Comparison of ENCODE assay signal across 8 cellular contexts in genomic region chr19:3849092-3849491, GRCh38. TPM values are rescaled to one million over a fixed set of nuclear protein-coding genes. Genes with fewer than 3 reads are reported as not detected.
A peak's percentile ranks its signal among the peaks of the same experiment; 100 is the strongest.
DNase-seq lines count a peak whose midpoint lies in the region; ATAC-seq and TF ChIP-seq lines count a peak whose summit lies in the region.

No MANE protein-coding gene starts in this region.

- peaks cover 2% of the 10 kb centered on the region for H4K20me1 ChIP-seq in mammary epithelial cell (ENCODE audit: insufficient read depth, low read length)

- H3K27ac ChIP-seq in cardiac muscle cell, result no peak overlapping the region
- H3K27ac ChIP-seq in right cardiac atrium (ENCODE audit: low read length), result no peak overlapping the region
- no peak overlapping the region for H3K27ac ChIP-seq in mammary epithelial cell (ENCODE audit: insufficient read depth, low read depth, low read length)
- H3K27ac ChIP-seq in parathyroid adenoma, result no peak overlapping the region

- H3K9me3 ChIP-seq in cardiac muscle cell (ENCODE audit: low read depth) (no peaks in the 10 kb centered on the region), right cardiac atrium (ENCODE audit: control insufficient read depth, low read length) (peaks cover 8% of the 10 kb centered on the region), mammary epithelial cell (replicated peaks; ENCODE audit: insufficient read depth, low read length) (peaks cover 10% of the 10 kb centered on the region), parathyroid adenoma (ENCODE audit: control insufficient read depth, low read length) (no peaks in the 10 kb centered on the region)

- dilution Hi-C loops in mammary epithelial cell (cut with HindIII; ENCODE audit: low sequenced_read_pairs), result no loop called here

- ATAC-seq in right cardiac atrium, result no peak
- ATAC-seq in HG02852 (IDR thresholded peaks at IDR 0.05; ENCODE audit: unreplicated experiment), result no peak

- intact Hi-C loops in right cardiac atrium (cut with DNase I), result no loop called here
- intact Hi-C loops in mammary epithelial cell (cut with micrococcal nuclease), result loop anchor here (1.0 to 5.0 kb wide), 2 partner anchors 132 to 183 kb away; no protein-coding TSS in a partner anchor
- intact Hi-C loops in lower leg skin (cut with DNase I; ENCODE audit: low total_unique reads), result no loop called here

- H3K4me1 ChIP-seq in cardiac muscle cell (ENCODE audit: low read depth) (no peaks in the 10 kb centered on the region), right cardiac atrium (ENCODE audit: control insufficient read depth, insufficient read depth, low read length) (no peaks in the 10 kb centered on the region), mammary epithelial cell (ENCODE audit: insufficient read depth, low read length) (no peaks in the 10 kb centered on the region), parathyroid adenoma (no peaks in the 10 kb centered on the region)

- H3K27me3 ChIP-seq in cardiac muscle cell (no peaks in the 10 kb centered on the region), right cardiac atrium (ENCODE audit: control insufficient read depth, insufficient read depth) (no peaks in the 10 kb centered on the region), mammary epithelial cell (ENCODE audit: insufficient read depth, low read length) (peaks cover 15% of the 10 kb centered on the region), parathyroid adenoma (ENCODE audit: control insufficient read depth, insufficient read depth, low read length) (no peaks in the 10 kb centered on the region)

- H3K9ac ChIP-seq in mammary epithelial cell (ENCODE audit: insufficient read depth, low read length), result no peak overlapping the region
- H3K9ac ChIP-seq in parathyroid adenoma, result no peak overlapping the region

- TF ChIP-seq POLR2A in lower leg skin (IDR thresholded peaks at IDR 0.05), result no peak

- TF ChIP-seq CTCF in cardiac muscle cell (IDR thresholded peaks at IDR 0.05; ENCODE audit: low read depth, low read length) (peak; percentile 29), mammary epithelial cell (conservative IDR thresholded peaks at IDR 0.05 in 1 of 2, IDR thresholded peaks at IDR 0.05 in 1 of 2; ENCODE audit: extremely low read depth in 1 of 2, insufficient read depth in 1 of 2, low read depth in 1 of 2, low read length in 2 of 2) (peak; percentile 14 to 48), parathyroid adenoma (IDR thresholded peaks at IDR 0.05) (peak; percentile 16), lower leg skin (IDR thresholded peaks at IDR 0.05) (no peak)

- H3K4me3 ChIP-seq in cardiac muscle cell, result no peak overlapping the region
- H3K4me3 ChIP-seq in right cardiac atrium (ENCODE audit: low read length), result no peak overlapping the region
- H3K4me3 ChIP-seq in mammary epithelial cell (replicated peaks in 1 of 3; ENCODE audit: insufficient read depth in 1 of 3, low read depth in 2 of 3, low read length in 3 of 3), result no peak overlapping the region
- H3K4me3 ChIP-seq in parathyroid adenoma (ENCODE audit: low read depth, low read length), result no peak overlapping the region
- H3K4me3 ChIP-seq in lower leg skin (ENCODE audit: low read depth, poor library complexity, severe bottlenecking), result no peak overlapping the region

- in situ Hi-C loops in mammary epithelial cell (cut with MboI; ENCODE audit: low sequenced_read_pairs in 2 of 2), result loop anchor here in 1 of 2 donors (10.0 kb wide), 1 partner anchor 56 kb away; no protein-coding TSS in a partner anchor

- 50% methylated on average over 5 of the region's 5 CpGs for WGBS in right cardiac atrium
- 67% methylated on average over 5 of the region's 5 CpGs for WGBS in mammary epithelial cell (ENCODE audit: low coverage, missing lambda C conversion rate)
- WGBS in lower leg skin, 2 donors, result 57 to 63% methylated on average over 5 of the region's 5 CpGs

- H2AFZ ChIP-seq in mammary epithelial cell (ENCODE audit: low read depth, low read length) (no peak overlapping the region), parathyroid adenoma (no peak overlapping the region)

- H3K36me3 ChIP-seq in cardiac muscle cell, result no peaks in the 10 kb centered on the region
- H3K36me3 ChIP-seq in mammary epithelial cell (ENCODE audit: insufficient read depth, low read length), result no peaks in the 10 kb centered on the region
- H3K36me3 ChIP-seq in parathyroid adenoma (ENCODE audit: control insufficient read depth, insufficient read depth, low read length), result no peaks in the 10 kb centered on the region

- peak in 1 of 2 donors; percentile 44 for DNase-seq in cardiac muscle cell (ENCODE audit: low read depth in 1 of 2, low spot score in 1 of 2)
- no peak for DNase-seq in right cardiac atrium
- peak; percentile 56 for DNase-seq in RPMI7951 (ENCODE audit: low read depth)
- peak; percentile 34 for DNase-seq in mammary epithelial cell
- DNase-seq in lower leg skin (ENCODE audit: low spot score in 2 of 2), result no peak
- no peak for DNase-seq in GM19238 (ENCODE audit: insufficient read length, low spot score)

- H3K4me2 ChIP-seq in mammary epithelial cell (ENCODE audit: insufficient read depth, low read depth, low read length), result no peak overlapping the region
- H3K4me2 ChIP-seq in parathyroid adenoma (ENCODE audit: low read length), result no peak overlapping the region

- CTCF ChIA-PET in mammary epithelial cell (lab: Charles Lee; ENCODE audit: low non-redundant PET), result interaction anchor here (0.6 to 0.7 kb wide), 4 partner anchors 127 to 359 kb away, joined by 3 to 5 read pairs (median 4); no protein-coding TSS in a partner anchor

- BruUV-seq in mammary epithelial cell (replicated peaks; lab: Mats Ljungman, UMichigan), result no TSS peak

- H3K79me2 ChIP-seq in mammary epithelial cell (ENCODE audit: insufficient read depth, low read length) (no peaks in the 10 kb centered on the region), parathyroid adenoma (no peaks in the 10 kb centered on the region)

RNA-seq across cellular contexts. Expression of gene ZFR2, which starts 19.7 kb away (rescaled TPM):
- total RNA-seq in cardiac muscle cell (18.8 and 24.2 TPM in 2 replicates), right cardiac atrium (under 1 TPM; 0.36 to 0.85 (median 0.65) TPM), mammary epithelial cell (not detected), lower leg skin (under 1 TPM in 1 of 4 donors, not detected in 3; 0.13 TPM)
- polyA plus RNA-seq in cardiac muscle cell (43.0 and 44.7 TPM in 2 replicates), right cardiac atrium (0.86 TPM), mammary epithelial cell (not detected)
- not detected in 2 replicates for total RNA-seq in RPMI7951 (2014; rRNA removed; shearing (Covaris generic))
- not detected for polyA minus RNA-seq in mammary epithelial cell

RNA-seq across cellular contexts. Expression of gene ATCAY, which starts 31.4 kb away (rescaled TPM):
- total RNA-seq in cardiac muscle cell (0.15 and 0.25 TPM in 2 replicates), right cardiac atrium (not detected), mammary epithelial cell (not detected), lower leg skin (not detected)
- polyA plus RNA-seq in cardiac muscle cell (0.29 and 0.40 TPM in 2 replicates), right cardiac atrium (0.05 TPM), mammary epithelial cell (not detected)
- not detected in 2 replicates for total RNA-seq in RPMI7951 (2014; rRNA removed; shearing (Covaris generic))
- not detected for polyA minus RNA-seq in mammary epithelial cell

Comparison
In these comparisons a context has a peak if more than half of its experiments do, and no peak if none do; other contexts are left out.
1. RNA of gene ZFR2, which starts 19.7 kb away (total RNA-seq): 18.8 to 24.2 TPM in cardiac muscle cell; 0.36 to 0.85 TPM in right cardiac atrium, 0.13 TPM in lower leg skin, not detected in RPMI7951 and not detected in mammary epithelial cell; every median in the first group is over 10 times any median in the second.
2. DNase-seq: peak in RPMI7951 (single experiment) and mammary epithelial cell (single experiment); none in right cardiac atrium (0 of 3), lower leg skin (0 of 2) and GM19238 (single experiment).
3. CTCF ChIP-seq: peak in cardiac muscle cell (single experiment), mammary epithelial cell (2 of 2) and parathyroid adenoma (single experiment); none in lower leg skin (0 of 3).